In genomic region chr11:65454311-65454695, GRCh38 we compare ENCODE assay signal across 8 cellular contexts. TPM values are rescaled to one million over a fixed set of nuclear protein-coding genes. Genes with fewer than 3 reads are reported as not detected.
A peak's percentile ranks its signal among the peaks of the same experiment; 100 is the strongest.
DNase-seq lines count a peak whose midpoint lies in the region; ATAC-seq and TF ChIP-seq lines count a peak whose summit lies in the region.
"Had no signal": no experiment of that assay in that cellular context is flagged by ENCODE, and none has a peak within 500 bp of the region (broad histone marks: within the 10 kb centered on the region; RNA-seq: fewer than 3 reads in every experiment).

No MANE protein-coding gene starts in this region.

- H3K9me3 Mint-ChIP-seq in activated naive CD8-positive, alpha-beta T cell treated with anti-CD3 and anti-CD28 coated beads for 36 hours, result peaks cover 2% of the 10 kb centered on the region
- H3K9me3 Mint-ChIP-seq: activated naive CD4-positive, alpha-beta T cell treated with anti-CD3 and anti-CD28 coated beads, Interleukin-2, amount 50 U/mL, for 72 hours had no signal

- H3K27me3 ChIP-seq in iPS-15b (ENCODE audit: control insufficient read depth, insufficient read depth, low read length) (peaks cover 49% of the 10 kb centered on the region), stomach smooth muscle (ENCODE audit: control insufficient read depth in 1 of 2, insufficient read depth in 2 of 2, low read length in 2 of 2) (no peaks in the 10 kb centered on the region)

- peaks cover 5% of the 10 kb centered on the region for H3K4me1 ChIP-seq in iPS-15b (ENCODE audit: control insufficient read depth, insufficient read depth, low read length)
- peaks cover 12% of the 10 kb centered on the region for H3K4me1 ChIP-seq in stomach smooth muscle (ENCODE audit: control insufficient read depth, insufficient read depth, low read length)

- peak overlapping the region; percentile 52 for H3K4me3 ChIP-seq in HFF-Myc (replicated peaks; ENCODE audit: low read depth, low read length)
- peak overlapping the region; percentile 72 for H3K4me3 ChIP-seq in iPS-15b (ENCODE audit: low read depth, low read length)
- H3K4me3 ChIP-seq in stomach smooth muscle (ENCODE audit: low read length in 2 of 2), result peak overlapping the region; percentile 81 to 82

- DNase-seq in HFF-Myc (ENCODE audit: extremely low read depth, low read depth) (no peak), HUDEP-2 (lab: John Stamatoyannopoulos, UW; ENCODE audit: unreplicated experiment in 76 of 76) (no peak)
- no peak for DNase-seq in activated naive CD8-positive, alpha-beta T cell treated with anti-CD3 and anti-CD28 coated beads for 36 hours

- H3K36me3 ChIP-seq in iPS-15b (ENCODE audit: control insufficient read depth, insufficient read depth, low read length), result no peaks in the 10 kb centered on the region
- H3K36me3 ChIP-seq in stomach smooth muscle (ENCODE audit: control insufficient read depth in 2 of 2, insufficient read depth in 2 of 2, low read length in 2 of 2), result no peaks in the 10 kb centered on the region

- H3K27ac ChIP-seq in stomach smooth muscle (ENCODE audit: low read length), result peak overlapping the region; percentile 76

- TF ChIP-seq CTCF in HFF-Myc (IDR thresholded peaks at IDR 0.05; ENCODE audit: low read depth, low read length, missing control alignments), result no peak

- no peak overlapping the region for H3K27ac Mint-ChIP-seq in activated naive CD8-positive, alpha-beta T cell treated with anti-CD3 and anti-CD28 coated beads for 36 hours

- no peaks in the 10 kb centered on the region for H3K27me3 Mint-ChIP-seq in activated naive CD8-positive, alpha-beta T cell treated with anti-CD3 and anti-CD28 coated beads for 36 hours

- H3K36me3 Mint-ChIP-seq in activated naive CD8-positive, alpha-beta T cell treated with anti-CD3 and anti-CD28 coated beads for 36 hours, result no peaks in the 10 kb centered on the region

- H3K4me3 Mint-ChIP-seq in activated naive CD8-positive, alpha-beta T cell treated with anti-CD3 and anti-CD28 coated beads for 36 hours, result peak overlapping the region; percentile 94

- peaks cover 13% of the 10 kb centered on the region for H3K4me1 Mint-ChIP-seq in activated naive CD8-positive, alpha-beta T cell treated with anti-CD3 and anti-CD28 coated beads for 36 hours

- H3K9me3 ChIP-seq in iPS-15b (ENCODE audit: control insufficient read depth, insufficient read depth, low read length) (no peaks in the 10 kb centered on the region), stomach smooth muscle (ENCODE audit: control insufficient read depth in 2 of 2, low read length in 2 of 2) (no peaks in the 10 kb centered on the region)

- H3K9ac ChIP-seq in iPS-15b (ENCODE audit: low read depth, low read length), result peak overlapping the region; percentile 60
- H3K9ac ChIP-seq in stomach smooth muscle (ENCODE audit: low read length in 2 of 2), result peak overlapping the region in 1 of 2 donors; percentile 83

- ATAC-seq in GM21447 (IDR thresholded peaks at IDR 0.05; ENCODE audit: unreplicated experiment) (no peak), HG02588 (IDR thresholded peaks at IDR 0.05; ENCODE audit: unreplicated experiment) (no peak)

RNA-seq across cellular contexts. Expression of gene NEAT1, which starts 31.7 kb away (rescaled TPM):
- total RNA-seq in activated naive CD8-positive, alpha-beta T cell treated with anti-CD3 and anti-CD28 coated beads for 36 hours, result 100 to 1,000 TPM; 136 to 155 TPM

RNA-seq across cellular contexts. Expression of gene MALAT1, which starts 44.5 kb away (rescaled TPM):
- 1,000 to 10,000 TPM; 2,463 to 2,829 TPM for total RNA-seq in activated naive CD8-positive, alpha-beta T cell treated with anti-CD3 and anti-CD28 coated beads for 36 hours
